In genomic region chr3:42443819-42444436, GRCh38 we compare ENCODE assay signal across 1 cellular context.
TF ChIP-seq lines count a peak whose summit lies in the region.

No MANE protein-coding gene starts in this region.

TF ChIP-seq in GM23338, 12 proteins besides CTCF, POLR2A, EP300 and RAD21 (continued from another document):
- TF ChIP-seq ZNF462 (CRISPR knock-in tag; IDR thresholded peaks at IDR 0.05) (peak; percentile 44; the same call in 1 of the 2 replicates), ZNF114 (CRISPR knock-in tag; IDR thresholded peaks at IDR 0.05) (no peak)
